3 cellular contexts compared by ENCODE assay signal in the genomic region with DNA sequence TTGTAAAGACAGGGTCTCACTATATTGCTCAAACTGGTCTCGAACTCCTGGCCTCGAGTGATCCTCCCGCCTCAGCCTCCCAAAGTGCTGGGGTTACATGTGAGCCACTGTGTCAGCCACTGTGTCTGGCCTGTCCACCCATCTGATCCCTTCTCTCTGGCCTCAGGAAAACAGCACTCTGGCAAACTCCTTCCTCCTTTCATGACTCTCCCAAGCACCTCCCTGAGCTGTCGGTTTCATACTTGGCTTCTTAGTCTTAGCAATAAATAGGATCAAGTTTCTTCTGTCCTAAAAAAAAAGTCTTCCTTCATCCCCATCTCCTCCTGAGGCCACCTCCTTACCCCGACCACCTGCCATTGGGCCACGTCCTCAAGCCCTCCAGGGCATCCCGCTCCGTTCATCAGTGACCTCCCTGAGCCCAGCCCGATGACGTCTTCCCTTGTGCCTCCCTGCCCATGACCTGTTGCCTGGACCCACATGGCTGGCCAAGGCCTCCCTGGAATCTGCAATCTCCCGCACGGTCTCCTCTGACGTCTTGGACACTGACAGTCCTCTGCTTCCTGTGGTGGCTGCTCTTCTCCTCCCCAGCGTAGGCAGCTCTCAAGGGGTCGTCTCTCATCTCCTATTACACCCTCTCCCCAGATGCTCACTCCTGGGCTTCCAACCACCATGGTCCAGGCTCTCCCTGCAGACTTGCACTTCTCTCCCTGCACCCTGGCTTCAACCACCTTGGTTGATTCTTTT. TPM values are rescaled to one million over a fixed set of nuclear protein-coding genes. Genes with fewer than 3 reads are reported as not detected.
"Had no signal": no experiment of that assay in that cellular context is flagged by ENCODE, and none has a peak within 500 bp of the region (broad histone marks: within the 10 kb centered on the region; RNA-seq: fewer than 3 reads in every experiment).

No MANE protein-coding gene starts in this region.

RNA-seq across cellular contexts. Expression of a gene that starts 26.5 kb away (rescaled TPM):
- total RNA-seq: frontal cortex, left ventricle myocardium superior, temporal lobe had no signal
